Comparison of ENCODE assay signal across 9 cellular contexts in the genomic region with DNA sequence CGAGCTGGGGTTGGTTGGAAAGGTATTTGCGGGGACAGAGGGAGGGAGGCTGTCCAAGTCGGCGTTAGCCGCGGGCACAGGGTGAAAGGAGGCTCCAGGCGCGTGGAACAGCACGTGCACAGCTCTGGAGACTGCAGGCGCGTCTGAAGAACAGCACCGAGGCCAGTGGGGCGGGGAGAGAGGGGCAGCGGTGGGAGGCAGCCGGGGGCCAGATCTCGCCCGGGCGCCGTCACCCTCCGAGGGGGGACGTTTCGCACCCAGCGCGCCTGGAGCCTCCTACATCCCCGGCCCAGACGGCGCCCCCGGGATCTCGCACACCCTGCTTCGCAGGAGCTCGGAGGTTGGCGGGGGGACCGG.
DNase-seq lines count a peak whose midpoint lies in the region; ATAC-seq, FAIRE-seq and TF ChIP-seq lines count a peak whose summit lies in the region.
"Had no signal": no experiment of that assay in that cellular context is flagged by ENCODE, and none has a peak within 500 bp of the region (broad histone marks: within the 10 kb centered on the region; RNA-seq: fewer than 3 reads in every experiment).

No MANE protein-coding gene starts in this region.

- H3K9me3 Mint-ChIP-seq in T-helper 1 cell treated with Interleukin-12 subunit alpha and Interleukin-12 subunit beta and Interleukin-4 antibody, amounts not matched to agents 30 μg/mL and 1 μg/mL, for 36 hours: no peaks in the 10 kb centered on the region

- DNase-seq in T-helper 1 cell: no peak
- no peak for DNase-seq in Panc1 (ENCODE audit: low read depth, low spot score)
- no peak for DNase-seq in foreskin fibroblast
- DNase-seq in small intestine: no peak
- DNase-seq in D721Med (ENCODE audit: insufficient read length, low spot score): no peak
- no peak for DNase-seq in NCI-H226

- 0 to 1% (median 0%) methylated on average over 24 to 33 of the region's 33 CpGs for WGBS in small intestine, 3 donors

- no peak for ATAC-seq in Panc1
- no peak for ATAC-seq in GM21723 (IDR thresholded peaks at IDR 0.05; ENCODE audit: unreplicated experiment)

- BruUV-seq in Panc1 (replicated peaks; lab: Mats Ljungman, UMichigan): no TSS peak

- H3K4me1 ChIP-seq in Panc1 (ENCODE audit: control insufficient read depth, insufficient read depth, low read length) (no peaks in the 10 kb centered on the region; the same call in none of the 2 replicates), small intestine (ENCODE audit: control insufficient read depth in 2 of 2, insufficient read depth in 1 of 2, low read depth in 1 of 2, low read length in 1 of 2) (no peaks in the 10 kb centered on the region)

- peaks cover 34% of the 10 kb centered on the region for H3K27me3 Mint-ChIP-seq in T-helper 1 cell treated with Interleukin-12 subunit alpha and Interleukin-12 subunit beta and Interleukin-4 antibody, amounts not matched to agents 30 μg/mL and 1 μg/mL, for 36 hours (ENCODE audit: low read depth)

- TF ChIP-seq CTCF in Panc1 (IDR thresholded peaks at IDR 0.05) (no peak), foreskin fibroblast (IDR thresholded peaks at IDR 0.05; ENCODE audit: low read depth, low read length) (no peak), D721Med (IDR thresholded peaks at IDR 0.05; ENCODE audit: insufficient read depth, missing control alignments) (no peak)

- H3K9me3 ChIP-seq in Panc1 (ENCODE audit: control insufficient read depth, insufficient read depth, low read depth, low read length) (no peaks in the 10 kb centered on the region), small intestine (ENCODE audit: control insufficient read depth, low read depth) (no peaks in the 10 kb centered on the region)

- H3K27ac ChIP-seq in Panc1 (ENCODE audit: low read length) (no peak overlapping the region), small intestine (ENCODE audit: low read depth in 1 of 2, low read length in 1 of 2) (peak overlapping the region in 1 of 2 donors; percentile 74)

- peaks cover 8% of the 10 kb centered on the region for H3K4me1 Mint-ChIP-seq in T-helper 1 cell treated with Interleukin-12 subunit alpha and Interleukin-12 subunit beta and Interleukin-4 antibody, amounts not matched to agents 30 μg/mL and 1 μg/mL, for 36 hours (ENCODE audit: low read depth)

- intact Hi-C loops in Panc1 (cut with micrococcal nuclease; ENCODE audit: unreplicated experiment): no loop called here

- POLR2A ChIA-PET in Panc1 (lab: Charles Lee): no interaction called here

- FAIRE-seq in small intestine (lab: Jason Lieb, UNC) (no peak), D721Med (lab: Jason Lieb, UNC) (no peak)
- FAIRE-seq: A204.1 had no signal

- no peaks in the 10 kb centered on the region for H3K27me3 ChIP-seq in Panc1 (ENCODE audit: control insufficient read depth, insufficient read depth, low read length)
- no peaks in the 10 kb centered on the region for H3K27me3 ChIP-seq in small intestine (ENCODE audit: control insufficient read depth in 2 of 2, insufficient read depth in 2 of 2, low read length in 2 of 2)

- peak overlapping the region; percentile 95 for H3K4me3 Mint-ChIP-seq in T-helper 1 cell treated with Interleukin-12 subunit alpha and Interleukin-12 subunit beta and Interleukin-4 antibody, amounts not matched to agents 30 μg/mL and 1 μg/mL, for 36 hours

- no peaks in the 10 kb centered on the region for H3K36me3 Mint-ChIP-seq in T-helper 1 cell treated with Interleukin-12 subunit alpha and Interleukin-12 subunit beta and Interleukin-4 antibody, amounts not matched to agents 30 μg/mL and 1 μg/mL, for 36 hours (ENCODE audit: low read depth)

- peak overlapping the region; percentile 92 for H3K27ac Mint-ChIP-seq in T-helper 1 cell treated with Interleukin-12 subunit alpha and Interleukin-12 subunit beta and Interleukin-4 antibody, amounts not matched to agents 30 μg/mL and 1 μg/mL, for 36 hours

- H3K36me3 ChIP-seq in Panc1 (ENCODE audit: control insufficient read depth, insufficient read depth, low read length) (no peaks in the 10 kb centered on the region), small intestine (ENCODE audit: control insufficient read depth in 2 of 2, insufficient read depth in 2 of 2, low read length in 2 of 2) (no peaks in the 10 kb centered on the region)

- CTCF ChIA-PET in Panc1 (lab: Charles Lee): interaction anchor here (0.6 kb wide), 1 partner anchor 484 kb away, joined by 3 read pairs; no protein-coding TSS in a partner anchor

- in situ Hi-C loops in Panc1 (cut with HindIII; ENCODE audit: low pct_unique_long_range_greater_than_20kb, low sequenced_read_pairs): no loop called here

- H3K4me3 ChIP-seq in Panc1 (ENCODE audit: low read depth in 2 of 2, low read length in 2 of 2): peak overlapping the region; percentile 42 to 58
- H3K4me3 ChIP-seq in foreskin fibroblast (ENCODE audit: low read depth in 1 of 2, low read length in 2 of 2): peak overlapping the region; percentile 50 to 59
- H3K4me3 ChIP-seq in small intestine (ENCODE audit: low read depth in 1 of 2, low read length in 2 of 2): peak overlapping the region; percentile 52 to 74
